In genomic region chr19:55350620-55351315, GRCh38 we compare ENCODE assay signal across 25 cellular contexts. TPM values are rescaled to one million over a fixed set of nuclear protein-coding genes. Genes with fewer than 3 reads are reported as not detected.
DNase-seq lines count a peak whose midpoint lies in the region; ATAC-seq, FAIRE-seq and TF ChIP-seq lines count a peak whose summit lies in the region.
"Had no signal": no experiment of that assay in that cellular context is flagged by ENCODE, and none has a peak within 500 bp of the region (broad histone marks: within the 10 kb centered on the region; RNA-seq: fewer than 3 reads in every experiment).

No MANE protein-coding gene starts in this region.

- H3K4me1 ChIP-seq in H9 (ENCODE audit: insufficient read depth, low read length), result peaks cover 2% of the 10 kb centered on the region; the same call in 1 of the 2 replicates
- H3K4me1 ChIP-seq in K562 (replicated peaks in 1 of 2; ENCODE audit: control insufficient read depth in 2 of 2, insufficient read depth in 2 of 2, low read length in 2 of 2), result peaks cover 4 to 67% of the 10 kb centered on the region in 2 experiments; a peak in 4 of 5 replicates
- H3K4me1 ChIP-seq in mucosa of rectum (ENCODE audit: control insufficient read depth in 2 of 2, insufficient read depth in 2 of 2, low read length in 2 of 2), result peaks cover 26 to 33% of the 10 kb centered on the region in 2 donors
- H3K4me1 ChIP-seq in left lung, result peaks cover 7 to 16% of the 10 kb centered on the region in 2 donors
- H3K4me1 ChIP-seq: BE2C had no signal

- no TSS peak for BruUV-seq in K562 (replicated peaks; lab: Mats Ljungman, UMichigan)

- FAIRE-seq in K562 (lab: Jason Lieb, UNC), result peak; percentile 35
- FAIRE-seq: D721Med, G401.6 had no signal

- H4K20me1 ChIP-seq in H9 (ENCODE audit: control insufficient read depth, insufficient read depth, insufficient read length) (no peaks in the 10 kb centered on the region), K562 (replicated peaks; ENCODE audit: control insufficient read depth, insufficient read depth, low read length) (peaks cover 6% of the 10 kb centered on the region)

- intact Hi-C loops in K562 (cut with micrococcal nuclease), result no loop called here
- intact Hi-C loops in left lung (cut with DNase I), result no loop called here

- CTCF ChIA-PET in K562 (lab: Yijun Ruan, JAX; ENCODE audit: low intra/inter-chr PET ratio), result no interaction called here

- peaks cover 28% of the 10 kb centered on the region; the same call in 2 of the 3 replicates for H3K36me3 ChIP-seq in K562 (ENCODE audit: control insufficient read depth, insufficient read depth, low read length)
- no peaks in the 10 kb centered on the region for H3K36me3 ChIP-seq in mucosa of rectum (ENCODE audit: control insufficient read depth in 2 of 2, insufficient read depth in 2 of 2, low read length in 2 of 2)
- peaks cover 0 to 17% of the 10 kb centered on the region in 2 donors for H3K36me3 ChIP-seq in left lung
- H3K36me3 ChIP-seq: BE2C had no signal

- H3T11ph ChIP-seq in H9 (ENCODE audit: low read length), result no peak overlapping the region

- peaks cover 58 to 64% of the 10 kb centered on the region in 2 experiments for H3K4me1 Mint-ChIP-seq in H9

- H3K9ac ChIP-seq in H9 (ENCODE audit: extremely low read depth, insufficient read length, low read length) (no peak overlapping the region), K562 (ENCODE audit: insufficient read depth in 1 of 2, low read depth in 2 of 2, low read length in 2 of 2) (peak overlapping the region in 1 of 2 experiments; percentile 75; a peak in 2 of 4 replicates), mucosa of rectum (ENCODE audit: low read depth in 1 of 2, low read length in 2 of 2) (peak overlapping the region in 1 of 2 donors; percentile 6)

- no peak overlapping the region for H3K4ac ChIP-seq in H9 (ENCODE audit: low read depth, low read length)

- no peaks in the 10 kb centered on the region; a peak in 1 of 5 replicates for H3K9me3 Mint-ChIP-seq in H9
- H3K9me3 Mint-ChIP-seq: CD8-positive, alpha-beta T cell; HFFc6 had no signal

- POLR2A ChIA-PET in K562 (lab: Yijun Ruan, JAX), result interaction anchor here (0.6 to 1.9 kb wide), 5 partner anchors 10 to 117 kb away, joined by 3 to 11 read pairs (median 3); no protein-coding TSS in a partner anchor

- H3K4me3 ChIP-seq in K562 (no peak overlapping the region), mucosa of rectum (ENCODE audit: low read length in 2 of 2) (no peak overlapping the region), left lung (no peak overlapping the region)
- H3K4me3 ChIP-seq: SK-N-MC had no signal

- no peak overlapping the region for H4K5ac ChIP-seq in H9 (ENCODE audit: insufficient read length, low read depth, low read length)

- peaks cover 14% of the 10 kb centered on the region; the same call in 1 of the 2 replicates for H3K27me3 ChIP-seq in H9 (ENCODE audit: insufficient read depth, low read length)
- peaks cover 3 to 5% of the 10 kb centered on the region in 2 experiments; a peak in 4 of 5 replicates for H3K27me3 ChIP-seq in K562 (ENCODE audit: control insufficient read depth in 2 of 2, insufficient read depth in 2 of 2, low read length in 2 of 2)
- H3K27me3 ChIP-seq in mucosa of rectum (ENCODE audit: control insufficient read depth in 2 of 2, insufficient read depth in 2 of 2, low read length in 2 of 2), result peaks cover 15 to 17% of the 10 kb centered on the region in 2 donors
- peaks cover 27 to 60% of the 10 kb centered on the region in 2 donors for H3K27me3 ChIP-seq in left lung

- H3K14ac ChIP-seq in H9 (ENCODE audit: insufficient read depth, low read length), result no peak overlapping the region

- H3K18ac ChIP-seq in H9 (ENCODE audit: insufficient read length, low read depth, low read length), result no peak overlapping the region

- H3K27ac ChIP-seq in H9 (ENCODE audit: insufficient read length, low read depth, low read length) (no peak overlapping the region), K562 (ENCODE audit: extremely low read depth, low read depth, low read length) (no peak overlapping the region), mucosa of rectum (ENCODE audit: low read depth in 2 of 2, low read length in 2 of 2) (peak overlapping the region; percentile 14 to 52), left lung (no peak overlapping the region)
- H3K27ac ChIP-seq: 22Rv1, SK-N-MC had no signal

- no peak overlapping the region for H4K8ac ChIP-seq in H9 (replicated peaks; ENCODE audit: insufficient read length, low read depth, low read length)

- TF ChIP-seq CTCF in H9 (conservative IDR thresholded peaks at IDR 0.05), result no peak
- TF ChIP-seq CTCF in K562 (IDR thresholded peaks at IDR 0.05 in 2 of 3, conservative IDR thresholded peaks at IDR 0.05 in 1 of 3; ENCODE audit: insufficient read depth in 2 of 3, low read depth in 1 of 3, low read length in 3 of 3), result no peak
- no peak for TF ChIP-seq CTCF in left lung (IDR thresholded peaks at IDR 0.05)

- H3K79me1 ChIP-seq in H9 (ENCODE audit: insufficient read depth, low read depth, low read length, poor library complexity, severe bottlenecking), result no peaks in the 10 kb centered on the region

- H3K9me3 ChIP-seq in H9 (ENCODE audit: control insufficient read depth, low read depth, low read length), result no peaks in the 10 kb centered on the region
- no peaks in the 10 kb centered on the region for H3K9me3 ChIP-seq in K562 (replicated peaks; ENCODE audit: control insufficient read depth, insufficient read depth, low read depth, low read length)
- H3K9me3 ChIP-seq in mucosa of rectum (ENCODE audit: control insufficient read depth in 2 of 2, low read length in 2 of 2), result no peaks in the 10 kb centered on the region
- H3K9me3 ChIP-seq in left lung, result no peaks in the 10 kb centered on the region
- H3K9me3 ChIP-seq: BE2C had no signal

- H4K91ac ChIP-seq in H9 (ENCODE audit: insufficient read length, low read depth, low read length), result no peak overlapping the region

- H3K27me3 Mint-ChIP-seq in H9 (ENCODE audit: low read depth), result peaks cover 49% of the 10 kb centered on the region

- H2BK120ac ChIP-seq in H9 (ENCODE audit: low read depth, low read length, poor library complexity, severe bottlenecking), result no peak overlapping the region

- H3K9me1 ChIP-seq in K562 (ENCODE audit: control insufficient read depth, insufficient read depth, low read length), result peaks cover 5% of the 10 kb centered on the region

- no peak overlapping the region for H2BK20ac ChIP-seq in H9 (ENCODE audit: low read depth, low read length, poor library complexity, severe bottlenecking)

- H3K27ac Mint-ChIP-seq in H9, result peak overlapping the region; percentile 18 to 81 (median 53); a peak in 2 of 7 replicates
- H3K27ac Mint-ChIP-seq: CD8-positive, alpha-beta T cell; HFFc6 had no signal

- no peak for ATAC-seq in K562
- ATAC-seq in left lung, result no peak
- ATAC-seq in GM19395 (IDR thresholded peaks at IDR 0.05; ENCODE audit: unreplicated experiment), result no peak
- ATAC-seq: CD8-positive, alpha-beta T cell; Panc1 had no signal

- no peak overlapping the region for H3K23ac ChIP-seq in H9 (ENCODE audit: insufficient read length, low read depth, low read length)

- no peak overlapping the region for H2BK5ac ChIP-seq in H9 (ENCODE audit: insufficient read length, low read length)

- peaks cover 9% of the 10 kb centered on the region for H3K23me2 ChIP-seq in H9 (ENCODE audit: insufficient read length, low read depth, low read length, poor library complexity, severe bottlenecking)

- H2BK15ac ChIP-seq in H9 (ENCODE audit: low read depth, low read length), result no peak overlapping the region

- no peak overlapping the region for H3K4me2 ChIP-seq in H9 (ENCODE audit: insufficient read depth, insufficient read length, low read length)
- no peak overlapping the region for H3K4me2 ChIP-seq in K562 (ENCODE audit: insufficient read depth, low read length)

- in situ Hi-C loops in K562 (cut with MboI), result no loop called here

- TF ChIP-seq EP300 in K562 (IDR thresholded peaks at IDR 0.05; ENCODE audit: low read length), result no peak

- H2AFZ ChIP-seq in H9 (ENCODE audit: low read length), result no peak overlapping the region
- H2AFZ ChIP-seq in K562 (ENCODE audit: low read depth, low read length), result no peak overlapping the region

- no peak overlapping the region for H2AK5ac ChIP-seq in H9 (ENCODE audit: insufficient read length, low read length)

- no peak for TF ChIP-seq POLR2A in K562 (conservative IDR thresholded peaks at IDR 0.05)

- no peak for TF ChIP-seq RAD21 in K562 (CRISPR knock-in tag; conservative IDR thresholded peaks at IDR 0.05 in 1 of 2, IDR thresholded peaks at IDR 0.05 in 1 of 2)

- H3K79me2 ChIP-seq in H9 (ENCODE audit: insufficient read depth, low read length), result no peaks in the 10 kb centered on the region
- H3K79me2 ChIP-seq in K562 (ENCODE audit: control insufficient read depth, insufficient read depth, low read length), result no peaks in the 10 kb centered on the region

- no peak overlapping the region for H3K56ac ChIP-seq in H9 (ENCODE audit: insufficient read length, low read depth, low read length)

- H3K36me3 Mint-ChIP-seq in H9 (ENCODE audit: insufficient read depth in 1 of 3, low read depth in 3 of 3), result peaks cover 2 to 36% (median 17%) of the 10 kb centered on the region in 3 experiments; a peak in 6 of 7 replicates
- H3K36me3 Mint-ChIP-seq: CD8-positive, alpha-beta T cell had no signal

- WGBS in H9 (ENCODE audit: extremely low coverage, insufficient read length, low lambda C conversion rate), result no CpG with 5 or more reads among the region's 11 CpGs
- 39% methylated on average over 11 of the region's 11 CpGs for WGBS in K562 (ENCODE audit: insufficient coverage, low coverage, missing lambda C conversion rate)

- H2BK12ac ChIP-seq in H9 (ENCODE audit: insufficient read length, low read depth, low read length), result no peak overlapping the region

- H3K4me3 Mint-ChIP-seq in H9, result no peak overlapping the region
- H3K4me3 Mint-ChIP-seq: CD8-positive, alpha-beta T cell; HFFc6 had no signal

- DNase-seq in DMS53 (lab: John Stamatoyannopoulos, UW) (peak; percentile 25), DMS53 treated with DMSO at 0.1 percent for 48 hours (lab: John Stamatoyannopoulos, UW; ENCODE audit: unreplicated experiment) (no peak), H9 (no peak), K562 (ENCODE audit: extremely low read depth in 1 of 4, low spot score in 3 of 4) (no peak), left lung (no peak), NCI-H2029 treated with DMSO at 0.1 percent for 48 hours (lab: John Stamatoyannopoulos, UW) (no peak)
- DNase-seq: BE2C; CD8-positive, alpha-beta T cell; DND-41; GOT3; HFFc6; Karpas-422; MM.1S; NCI-H1417; NCI-H187 treated with DMSO at 0.1 percent for 48 hours; NCI-H69; Right ventricle myocardium superior had no signal

RNA-seq across cellular contexts. Expression of gene COX6B2, which starts 3.8 kb away (rescaled TPM):
- total RNA-seq in H9 (2021) (4.0 and 5.0 TPM in 2 replicates), K562 (2014; rRNA removed) (0.59 and 1.3 TPM in 2 replicates), K562 (2014; rRNA removed; fragmentation: Illumina TruSeq; extraction: Trizol) (0.40 and 0.61 TPM in 2 replicates), K562 (2015; rRNA removed; fragmentation: Illumina TruSeq; extraction: Trizol) (0.23 and 0.83 TPM in 2 replicates), K562 (2021) (2.5 and 2.6 TPM in 2 replicates), left lung (under 1 TPM in 1 of 2 donors, not detected in 1; 0.24 TPM)
- 4.5 and 12.9 TPM in 2 replicates for total RNA-seq in K562 (2011; cell fraction: chromatin; rRNA removed; ENCODE audit: low replicate concordance)
- 6.8 and 7.2 TPM in 2 replicates for total RNA-seq in K562 (2011; cell fraction: nucleolus; rRNA removed)
- 7.8 and 8.9 TPM in 2 replicates for total RNA-seq in K562 (2011; cell fraction: nucleoplasm; rRNA removed)
- polyA plus RNA-seq in K562 (2011; rRNA removed) (1.8 and 1.9 TPM in 2 replicates), K562 (2014; fragmentation: Illumina TruSeq; extraction: Trizol) (1.2 and 2.1 TPM in 2 replicates), K562 (2014; fragmentation: Nextera tagmentation; extraction: Ambion mirVana) (under 1 TPM; 0.56 to 0.71 TPM), K562 (2014; rRNA removed) (1.4 and 1.5 TPM in 2 replicates)
- polyA plus RNA-seq in K562 (2011; cell fraction: cytosol; rRNA removed), result 1.0 and 2.3 TPM in 2 replicates
- polyA plus RNA-seq in K562 (2011; cell fraction: nucleus; rRNA removed), result 13.4 and 60.3 TPM in 2 replicates
- polyA plus RNA-seq in K562 (2012), result 0.97 and 1.7 TPM in 2 replicates
- 0.51 and 0.60 TPM in 2 replicates for polyA minus RNA-seq in K562 (2011; rRNA and poly(A)+ RNA removed)
- polyA minus RNA-seq in K562 (2011; cell fraction: cytosol; rRNA and poly(A)+ RNA removed), result 0.38 TPM in 1 of 2 replicates, not detected in the other
- polyA minus RNA-seq in K562 (2011; cell fraction: nucleus; rRNA and poly(A)+ RNA removed), result 1.8 and 2.6 TPM in 2 replicates
- total RNA-seq: HFFc6, Right ventricle myocardium superior had no signal

RNA-seq across cellular contexts. Expression of gene KMT5C, which starts 11.1 kb away (rescaled TPM):
- 53.7 and 54.5 TPM in 2 replicates for total RNA-seq in H9 (2021)
- total RNA-seq in K562 (2011; cell fraction: chromatin; rRNA removed; ENCODE audit: low replicate concordance), result 62.4 and 157 TPM in 2 replicates
- total RNA-seq in K562 (2011; cell fraction: nucleolus; rRNA removed), result 117 and 126 TPM in 2 replicates
- 79.2 and 82.9 TPM in 2 replicates for total RNA-seq in K562 (2011; cell fraction: nucleoplasm; rRNA removed)
- total RNA-seq in K562 (2014; rRNA removed), result 35.6 and 38.2 TPM in 2 replicates
- total RNA-seq in K562 (2014; rRNA removed; fragmentation: Illumina TruSeq; extraction: Trizol), result 3.7 and 8.2 TPM in 2 replicates
- 11.0 and 12.5 TPM in 2 replicates for total RNA-seq in K562 (2015; rRNA removed; fragmentation: Illumina TruSeq; extraction: Trizol)
- total RNA-seq in K562 (2021), result 50.7 and 53.5 TPM in 2 replicates
- 22.8 and 36.8 TPM in 2 replicates for polyA plus RNA-seq in K562 (2011; rRNA removed)
- 25.5 and 46.8 TPM in 2 replicates for polyA plus RNA-seq in K562 (2011; cell fraction: cytosol; rRNA removed)
- 121 and 175 TPM in 2 replicates for polyA plus RNA-seq in K562 (2011; cell fraction: nucleus; rRNA removed)
- 42.5 and 52.7 TPM in 2 replicates for polyA plus RNA-seq in K562 (2012)
- 16.6 and 22.7 TPM in 2 replicates for polyA plus RNA-seq in K562 (2014; fragmentation: Illumina TruSeq; extraction: Trizol)
- under 1 TPM; 0.15 to 0.17 TPM for polyA plus RNA-seq in K562 (2014; fragmentation: Nextera tagmentation; extraction: Ambion mirVana)
- polyA plus RNA-seq in K562 (2014; rRNA removed), result 42.7 and 50.2 TPM in 2 replicates
- polyA minus RNA-seq in K562 (2011; rRNA and poly(A)+ RNA removed), result 7.6 and 10.5 TPM in 2 replicates
- polyA minus RNA-seq in K562 (2011; cell fraction: cytosol; rRNA and poly(A)+ RNA removed), result 14.4 and 16.3 TPM in 2 replicates
- polyA minus RNA-seq in K562 (2011; cell fraction: nucleus; rRNA and poly(A)+ RNA removed), result 40.8 and 44.9 TPM in 2 replicates
- 10 to 100 TPM; 12.9 to 15.5 TPM for total RNA-seq in left lung

RNA-seq across cellular contexts. Expression of gene GARIN5B, which starts 12.3 kb away (rescaled TPM):
- 0.13 and 0.15 TPM in 2 replicates for total RNA-seq in H9 (2021)
- total RNA-seq in K562 (2011; cell fraction: chromatin; rRNA removed; ENCODE audit: low replicate concordance), result not detected in 2 replicates
- not detected in 2 replicates for total RNA-seq in K562 (2011; cell fraction: nucleolus; rRNA removed)
- total RNA-seq in K562 (2011; cell fraction: nucleoplasm; rRNA removed), result not detected in 2 replicates
- total RNA-seq in K562 (2014; rRNA removed), result not detected in 2 replicates
- not detected in 2 replicates for total RNA-seq in K562 (2014; rRNA removed; fragmentation: Illumina TruSeq; extraction: Trizol)
- not detected in 2 replicates for total RNA-seq in K562 (2015; rRNA removed; fragmentation: Illumina TruSeq; extraction: Trizol)
- total RNA-seq in K562 (2021), result not detected in 2 replicates
- polyA plus RNA-seq in K562 (2011; rRNA removed), result not detected in 2 replicates
- not detected in 2 replicates for polyA plus RNA-seq in K562 (2011; cell fraction: cytosol; rRNA removed)
- polyA plus RNA-seq in K562 (2011; cell fraction: nucleus; rRNA removed), result 0.04 TPM in 1 of 2 replicates, not detected in the other
- not detected in 2 replicates for polyA plus RNA-seq in K562 (2012)
- polyA plus RNA-seq in K562 (2014; fragmentation: Illumina TruSeq; extraction: Trizol), result not detected in 2 replicates
- polyA plus RNA-seq in K562 (2014; fragmentation: Nextera tagmentation; extraction: Ambion mirVana), result not detected
- polyA plus RNA-seq in K562 (2014; rRNA removed), result not detected in 2 replicates
- polyA minus RNA-seq in K562 (2011; rRNA and poly(A)+ RNA removed), result not detected in 2 replicates
- polyA minus RNA-seq in K562 (2011; cell fraction: cytosol; rRNA and poly(A)+ RNA removed), result not detected in 2 replicates
- not detected in 2 replicates for polyA minus RNA-seq in K562 (2011; cell fraction: nucleus; rRNA and poly(A)+ RNA removed)
- not detected for total RNA-seq in left lung
- total RNA-seq: CD8-positive, alpha-beta T cell; Right ventricle myocardium superior had no signal
- polyA plus RNA-seq: AG04450 had no signal

RNA-seq across cellular contexts. Expression of gene IL11, which starts 19.5 kb away (rescaled TPM):
- total RNA-seq in H9 (2021) (3.8 and 3.9 TPM in 2 replicates), K562 (2014; rRNA removed) (not detected in 2 replicates), K562 (2014; rRNA removed; fragmentation: Illumina TruSeq; extraction: Trizol) (not detected in 2 replicates), K562 (2015; rRNA removed; fragmentation: Illumina TruSeq; extraction: Trizol) (not detected in 2 replicates), K562 (2021) (not detected in 2 replicates), left lung (under 1 TPM; 0.10 to 0.44 TPM)
- total RNA-seq in K562 (2011; cell fraction: chromatin; rRNA removed; ENCODE audit: low replicate concordance), result 0.28 and 0.97 TPM in 2 replicates
- total RNA-seq in K562 (2011; cell fraction: nucleolus; rRNA removed), result 1.0 TPM in 1 of 2 replicates, not detected in the other
- 0.53 and 0.81 TPM in 2 replicates for total RNA-seq in K562 (2011; cell fraction: nucleoplasm; rRNA removed)
- polyA plus RNA-seq in K562 (2011; rRNA removed) (0.19 and 0.42 TPM in 2 replicates), K562 (2014; fragmentation: Illumina TruSeq; extraction: Trizol) (0.06 TPM in 1 of 2 replicates, not detected in the other), K562 (2014; fragmentation: Nextera tagmentation; extraction: Ambion mirVana) (not detected), K562 (2014; rRNA removed) (0.04 TPM in 1 of 2 replicates, not detected in the other)
- polyA plus RNA-seq in K562 (2011; cell fraction: cytosol; rRNA removed), result 0.12 and 1.5 TPM in 2 replicates
- 1.2 and 3.6 TPM in 2 replicates for polyA plus RNA-seq in K562 (2011; cell fraction: nucleus; rRNA removed)
- polyA plus RNA-seq in K562 (2012), result 0.10 and 0.19 TPM in 2 replicates
- 0.11 TPM in 1 of 2 replicates, not detected in the other for polyA minus RNA-seq in K562 (2011; rRNA and poly(A)+ RNA removed)
- 0.86 TPM in 1 of 2 replicates, not detected in the other for polyA minus RNA-seq in K562 (2011; cell fraction: cytosol; rRNA and poly(A)+ RNA removed)
- polyA minus RNA-seq in K562 (2011; cell fraction: nucleus; rRNA and poly(A)+ RNA removed), result 0.40 TPM in 1 of 2 replicates, not detected in the other
- total RNA-seq: Right ventricle myocardium superior had no signal

RNA-seq across cellular contexts. Expression of gene TMEM150B, which starts 25.6 kb away (rescaled TPM):
- 0.63 TPM in 1 of 2 replicates, not detected in the other for total RNA-seq in H9 (2021)
- 1.7 and 5.3 TPM in 2 replicates for total RNA-seq in K562 (2011; cell fraction: chromatin; rRNA removed; ENCODE audit: low replicate concordance)
- 4.7 and 5.2 TPM in 2 replicates for total RNA-seq in K562 (2011; cell fraction: nucleolus; rRNA removed)
- total RNA-seq in K562 (2011; cell fraction: nucleoplasm; rRNA removed), result 2.2 and 3.8 TPM in 2 replicates
- 0.91 and 1.0 TPM in 2 replicates for total RNA-seq in K562 (2014; rRNA removed)
- total RNA-seq in K562 (2014; rRNA removed; fragmentation: Illumina TruSeq; extraction: Trizol), result 0.47 TPM in 1 of 2 replicates, not detected in the other
- 0.57 and 1.3 TPM in 2 replicates for total RNA-seq in K562 (2015; rRNA removed; fragmentation: Illumina TruSeq; extraction: Trizol)
- 1.2 and 1.4 TPM in 2 replicates for total RNA-seq in K562 (2021)
- 0.55 and 0.67 TPM in 2 replicates for polyA plus RNA-seq in K562 (2011; rRNA removed)
- 1.2 and 2.9 TPM in 2 replicates for polyA plus RNA-seq in K562 (2011; cell fraction: cytosol; rRNA removed)
- polyA plus RNA-seq in K562 (2011; cell fraction: nucleus; rRNA removed), result 1.1 and 3.2 TPM in 2 replicates
- polyA plus RNA-seq in K562 (2012), result 1.2 and 3.1 TPM in 2 replicates
- polyA plus RNA-seq in K562 (2014; fragmentation: Illumina TruSeq; extraction: Trizol), result 0.56 and 0.82 TPM in 2 replicates
- polyA plus RNA-seq in K562 (2014; fragmentation: Nextera tagmentation; extraction: Ambion mirVana), result not detected
- 0.47 and 0.74 TPM in 2 replicates for polyA plus RNA-seq in K562 (2014; rRNA removed)
- not detected in 2 replicates for polyA minus RNA-seq in K562 (2011; rRNA and poly(A)+ RNA removed)
- 2.3 TPM in 1 of 2 replicates, not detected in the other for polyA minus RNA-seq in K562 (2011; cell fraction: cytosol; rRNA and poly(A)+ RNA removed)
- 1.00 and 1.2 TPM in 2 replicates for polyA minus RNA-seq in K562 (2011; cell fraction: nucleus; rRNA and poly(A)+ RNA removed)
- 10 to 100 TPM; 13.3 to 29.5 TPM for total RNA-seq in left lung
- total RNA-seq: CD8-positive, alpha-beta T cell; HFFc6 had no signal
- polyA plus RNA-seq: AG04450 had no signal

Comparison
In these comparisons a context has a peak if more than half of its experiments do, and no peak if none do; other contexts are left out.
1. H3K27ac ChIP-seq: peak in mucosa of rectum (2 of 2); none in H9 (single experiment), K562 (single experiment) and left lung (0 of 2).